In genomic region chr11:17389957-17390649, GRCh38 we compare ENCODE assay signal across 8 cellular contexts. TPM values are rescaled to one million over a fixed set of nuclear protein-coding genes. Genes with fewer than 3 reads are reported as not detected.
DNase-seq lines count a peak whose midpoint lies in the region; ATAC-seq and TF ChIP-seq lines count a peak whose summit lies in the region.

No MANE protein-coding gene starts in this region.

- intact Hi-C loops in esophagus squamous epithelium (cut with DNase I): loop anchor here (5.0 kb wide), 1 partner anchor 112 kb away; no protein-coding TSS in a partner anchor

- DNase-seq in BE2C (no peak), GM13977 (ENCODE audit: low spot score) (peak; percentile 19), MV-4-11 (lab: John Stamatoyannopoulos, UW) (no peak), esophagus squamous epithelium (lab: John Stamatoyannopoulos, UW) (no peak)
- no peak for DNase-seq in activated CD4-positive, alpha-beta memory T cell treated with anti-CD3 and anti-CD28 coated beads, Interleukin-2, amount 10 ng/mL, durations not matched to agents 7 days and 5 days
- DNase-seq in stimulated activated CD4-positive, alpha-beta T cell treated with anti-CD3 and anti-CD28 coated beads, Interleukin-2, amount 100 ng/mL, for 48 hours: no peak

- ATAC-seq in HG03469 (IDR thresholded peaks at IDR 0.05; ENCODE audit: unreplicated experiment): no peak

- H3K27me3 ChIP-seq in BE2C: no peaks in the 10 kb centered on the region
- peaks cover 0 to 27% (median 0%) of the 10 kb centered on the region in 4 donors for H3K27me3 ChIP-seq in esophagus squamous epithelium

- no peaks in the 10 kb centered on the region for H3K36me3 Mint-ChIP-seq in activated CD4-positive, alpha-beta memory T cell treated with anti-CD3 and anti-CD28 coated beads, Interleukin-2, amount 10 ng/mL, durations not matched to agents 7 days and 5 days (ENCODE audit: low read depth)

- H3K36me3 ChIP-seq in BE2C: no peaks in the 10 kb centered on the region
- no peaks in the 10 kb centered on the region for H3K36me3 ChIP-seq in mesodermal cell (ENCODE audit: control insufficient read depth, insufficient read depth, low read length)
- H3K36me3 ChIP-seq in esophagus squamous epithelium: no peaks in the 10 kb centered on the region

- H3K9me3 Mint-ChIP-seq in activated CD4-positive, alpha-beta memory T cell treated with anti-CD3 and anti-CD28 coated beads, Interleukin-2, amount 10 ng/mL, durations not matched to agents 7 days and 5 days: no peaks in the 10 kb centered on the region

- CTCF ChIA-PET in activated CD4-positive, alpha-beta memory T cell treated with anti-CD3 and anti-CD28 coated beads, Interleukin-2, amount 10 ng/mL, durations not matched to agents 7 days and 5 days (lab: Charles Lee): interaction anchor here (0.7 to 2.3 kb wide), 8 partner anchors 10 to 168 kb away, joined by 3 to 10 read pairs (median 6); no protein-coding TSS in a partner anchor

- no peak overlapping the region for H3K27ac Mint-ChIP-seq in activated CD4-positive, alpha-beta memory T cell treated with anti-CD3 and anti-CD28 coated beads, Interleukin-2, amount 10 ng/mL, durations not matched to agents 7 days and 5 days

- POLR2A ChIA-PET in activated CD4-positive, alpha-beta memory T cell treated with anti-CD3 and anti-CD28 coated beads, Interleukin-2, amount 10 ng/mL, durations not matched to agents 7 days and 5 days (lab: Charles Lee): interaction anchor here (1.3 kb wide), 1 partner anchor 13 kb away, joined by 3 read pairs; no protein-coding TSS in a partner anchor

- H3K27ac ChIP-seq in mesodermal cell (ENCODE audit: low read depth, low read length, severe bottlenecking) (no peak overlapping the region), esophagus squamous epithelium (no peak overlapping the region)

- H3K4me3 ChIP-seq in BE2C (ENCODE audit: low read depth, low read length): peak overlapping the region; percentile 53
- peak overlapping the region; percentile 39 for H3K4me3 ChIP-seq in mesodermal cell (ENCODE audit: extremely low read depth, insufficient read depth, low read length, poor library complexity, severe bottlenecking)
- H3K4me3 ChIP-seq in esophagus squamous epithelium: peak overlapping the region in 1 of 4 donors; percentile 79

- TF ChIP-seq POLR2A in esophagus squamous epithelium (IDR thresholded peaks at IDR 0.05): no peak

- 77 to 89% methylated on average over 5 to 6 of the region's 10 CpGs for WGBS in mesodermal cell (ENCODE audit: insufficient coverage in 2 of 2), 2 experiments
- whole genome bisulfite sequencing in esophagus squamous epithelium, 2 donors: 53 to 58% methylated on average over 5 to 7 of the region's 10 CpGs

- TF ChIP-seq CTCF in BE2C (IDR thresholded peaks at IDR 0.05; ENCODE audit: low read depth, low read length) (no peak), GM13977 (IDR thresholded peaks at IDR 0.05; ENCODE audit: extremely low read depth, insufficient read depth, missing control alignments) (no peak), esophagus squamous epithelium (IDR thresholded peaks at IDR 0.05) (no peak)

- H3K4me3 Mint-ChIP-seq in activated CD4-positive, alpha-beta memory T cell treated with anti-CD3 and anti-CD28 coated beads, Interleukin-2, amount 10 ng/mL, durations not matched to agents 7 days and 5 days: peak overlapping the region; percentile 56

- peaks cover 12% of the 10 kb centered on the region for H3K4me1 Mint-ChIP-seq in activated CD4-positive, alpha-beta memory T cell treated with anti-CD3 and anti-CD28 coated beads, Interleukin-2, amount 10 ng/mL, durations not matched to agents 7 days and 5 days

- H3K9me3 ChIP-seq in BE2C: no peaks in the 10 kb centered on the region
- H3K9me3 ChIP-seq in mesodermal cell (ENCODE audit: control insufficient read depth, low read length): no peaks in the 10 kb centered on the region
- no peaks in the 10 kb centered on the region for H3K9me3 ChIP-seq in esophagus squamous epithelium

- H3K4me1 ChIP-seq in BE2C (no peaks in the 10 kb centered on the region), mesodermal cell (ENCODE audit: control insufficient read depth, insufficient read depth, low read length, poor library complexity, severe bottlenecking) (no peaks in the 10 kb centered on the region), esophagus squamous epithelium (peaks cover 4 to 26% (median 9%) of the 10 kb centered on the region in 3 donors)

- peaks cover 19% of the 10 kb centered on the region for H3K27me3 Mint-ChIP-seq in activated CD4-positive, alpha-beta memory T cell treated with anti-CD3 and anti-CD28 coated beads, Interleukin-2, amount 10 ng/mL, durations not matched to agents 7 days and 5 days

- in situ Hi-C loops in GM13977 (cut with MboI; ENCODE audit: low pct_unique_long_range_greater_than_20kb, low sequenced_read_pairs, unreplicated experiment): loop anchor here (10.0 kb wide), 1 partner anchor 115 kb away; no protein-coding TSS in a partner anchor

RNA-seq across cellular contexts. Expression of gene KCNJ11, which starts 1.6 kb away (rescaled TPM):
- polyA plus RNA-seq in BE2C (2012; ENCODE audit: insufficient read depth, insufficient read length, low read depth): 1.6 TPM
- total RNA-seq in activated CD4-positive, alpha-beta memory T cell treated with anti-CD3 and anti-CD28 coated beads, Interleukin-2, amount 10 ng/mL, durations not matched to agents 7 days and 5 days: under 1 TPM; 0.18 to 0.55 TPM
- polyA plus RNA-seq in mesodermal cell (2013, experiment 1 of 2): 0.48 TPM
- polyA plus RNA-seq in mesodermal cell (2013, experiment 2 of 2): 0.35 TPM
- 1 to 10 TPM; 1.0 to 1.6 (median 1.3) TPM for total RNA-seq in esophagus squamous epithelium

RNA-seq across cellular contexts. Expression of gene NCR3LG1, which starts 38.5 kb away (rescaled TPM):
- 1.4 TPM for polyA plus RNA-seq in BE2C (2012; ENCODE audit: insufficient read depth, insufficient read length, low read depth)
- total RNA-seq in activated CD4-positive, alpha-beta memory T cell treated with anti-CD3 and anti-CD28 coated beads, Interleukin-2, amount 10 ng/mL, durations not matched to agents 7 days and 5 days: under 1 TPM; 0.15 TPM
- 1.9 TPM for polyA plus RNA-seq in mesodermal cell (2013, experiment 1 of 2)
- polyA plus RNA-seq in mesodermal cell (2013, experiment 2 of 2): 1.8 TPM
- total RNA-seq in esophagus squamous epithelium: 1 to 10 TPM; 1.5 to 6.1 (median 2.9) TPM
